Comparison of ENCODE assay signal across 14 cellular contexts in the genomic region with DNA sequence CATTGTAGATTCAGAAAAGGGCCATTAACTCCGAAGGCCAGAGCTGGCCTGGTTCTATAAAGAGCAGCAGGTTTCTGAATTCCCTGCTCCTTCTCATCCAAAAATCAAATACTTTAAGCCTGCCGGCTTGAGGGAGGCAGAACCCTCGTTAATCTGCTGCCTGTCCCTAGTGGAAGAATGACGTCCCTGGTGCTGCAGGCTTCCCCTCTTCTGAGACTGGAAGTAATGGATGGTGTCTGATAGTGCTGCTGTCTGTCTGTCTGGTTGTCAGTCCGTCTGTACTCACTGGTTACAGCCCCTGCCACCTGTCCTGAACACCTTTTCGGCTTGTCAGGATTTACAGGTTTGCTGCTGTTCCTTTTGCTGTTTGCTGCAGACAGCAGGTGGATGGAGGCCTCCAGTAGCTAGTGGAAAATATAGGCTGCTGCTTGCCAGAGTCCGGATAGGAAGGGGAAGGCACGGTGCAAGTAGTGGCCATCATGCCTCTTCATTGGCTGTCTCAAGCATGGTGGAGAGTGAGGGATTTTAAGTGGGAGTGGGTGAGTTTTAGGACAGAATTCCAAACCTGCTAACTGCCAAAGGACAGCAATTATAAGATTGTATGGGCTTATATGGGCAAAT. TPM values are rescaled to one million over a fixed set of nuclear protein-coding genes. Genes with fewer than 3 reads are reported as not detected.
"Had no signal": no experiment of that assay in that cellular context is flagged by ENCODE, and none has a peak within 500 bp of the region (broad histone marks: within the 10 kb centered on the region; RNA-seq: fewer than 3 reads in every experiment).

No MANE protein-coding gene starts in this region.

- H3K27ac ChIP-seq: ascending aorta, parathyroid adenoma, testis had no signal

- H3K36me3 ChIP-seq: ascending aorta had no signal

- H3K9ac ChIP-seq: parathyroid adenoma had no signal

- DNase-seq: activated CD4-positive, alpha-beta T cell treated with anti-CD3 and anti-CD28 coated beads, Interleukin-2, amount 50 U/mL, for 48 hours; activated CD4-positive, CD25-positive, alpha-beta regulatory T cell treated with anti-CD3 and anti-CD28 coated beads, Interleukin-2, amount 50 U/mL, for 72 hours; activated CD8-positive, alpha-beta memory T cell treated with anti-CD3 and anti-CD28 coated beads, Interleukin-2, amount 50 U/mL, for 4 hours; activated naive CD4-positive, alpha-beta T cell; effector CD8-positive, alpha-beta T cell; kidney; left ventricle myocardium superior; mesenchymal stem cell; stimulated activated CD4-positive, alpha-beta T cell treated with anti-CD3 and anti-CD28 coated beads, Interleukin-4, amount 100 ng/mL, for 1 hour; stimulated activated CD8-positive, alpha-beta memory T cell treated with anti-CD3 and anti-CD28 coated beads, Interleukin-4, amount 100 ng/mL, for 48 hours; testis had no signal

- ATAC-seq: left ventricle myocardium superior; natural killer cell treated with Interleukin-12 subunit alpha and Interleukin-12 subunit beta and Interleukin-15 and Interleukin-18, amount 100 ng/mL, for 72 hours had no signal

- H3K9me3 ChIP-seq: ascending aorta, testis had no signal

- H3K79me2 ChIP-seq: parathyroid adenoma had no signal

- H3K4me1 ChIP-seq: parathyroid adenoma, testis had no signal

- H3K4me3 ChIP-seq: testis had no signal

- H2AFZ ChIP-seq: parathyroid adenoma had no signal

- H3K27me3 ChIP-seq: ascending aorta, testis had no signal

RNA-seq across cellular contexts. Expression of gene RIMS1, which starts 2.5 kb away (rescaled TPM):
- total RNA-seq: ascending aorta; natural killer cell treated with Interleukin-12 subunit alpha and Interleukin-12 subunit beta and Interleukin-15 and Interleukin-18, amount 100 ng/mL, for 72 hours had no signal
